13 cellular contexts compared by ENCODE assay signal in the genomic region with DNA sequence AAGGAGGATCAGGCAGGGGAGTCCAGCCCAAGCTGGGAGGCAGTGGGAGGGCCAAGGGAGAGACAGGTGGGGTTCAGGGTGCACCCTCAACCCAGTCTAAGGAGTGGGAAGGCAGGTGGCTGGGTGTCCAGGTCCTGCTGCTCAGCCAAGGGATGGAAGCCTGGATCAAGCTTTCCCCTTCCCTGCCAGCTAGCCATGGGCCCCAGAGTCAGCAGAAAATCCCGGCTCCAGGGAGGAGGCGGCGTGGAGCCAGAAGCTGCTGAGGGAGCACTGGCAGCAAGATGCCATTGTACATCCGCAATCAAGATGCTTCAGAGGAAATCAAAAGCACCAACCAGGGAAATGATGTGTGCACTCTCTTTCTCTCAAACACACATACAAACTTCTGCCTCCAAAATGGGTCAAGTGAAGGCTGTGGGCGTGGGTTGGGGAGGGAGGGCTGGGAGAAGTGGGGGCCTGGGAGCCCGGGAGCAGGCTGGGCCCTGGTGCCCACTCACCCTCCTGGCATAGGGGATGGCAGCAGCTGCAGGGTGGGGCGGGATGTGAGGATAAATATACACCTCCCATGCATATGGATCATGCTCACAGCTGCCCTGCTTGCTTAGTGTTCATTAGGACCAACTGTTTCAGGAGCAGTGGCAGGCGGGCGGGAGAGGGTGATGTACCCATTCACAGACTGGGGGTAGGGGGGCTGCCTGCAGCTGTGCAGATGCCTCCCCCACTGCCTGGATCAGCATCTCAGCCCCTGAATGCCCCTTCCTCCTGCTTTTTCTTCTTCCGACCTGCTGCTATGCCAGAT. TPM values are rescaled to one million over a fixed set of nuclear protein-coding genes. Genes with fewer than 3 reads are reported as not detected.
DNase-seq lines count a peak whose midpoint lies in the region; ATAC-seq and TF ChIP-seq lines count a peak whose summit lies in the region.
"Had no signal": no experiment of that assay in that cellular context is flagged by ENCODE, and none has a peak within 500 bp of the region (broad histone marks: within the 10 kb centered on the region; RNA-seq: fewer than 3 reads in every experiment).

No MANE protein-coding gene starts in this region.

- DNase-seq in stimulated activated naive CD8-positive, alpha-beta T cell treated with anti-CD3 and anti-CD28 coated beads, Interleukin-15, amount 100 ng/mL, for 72 hours, result no peak
- DNase-seq in stimulated activated naive CD8-positive, alpha-beta T cell treated with anti-CD3 and anti-CD28 coated beads, Interleukin-15, Interleukin-2, amounts not matched to agents 100 U/mL and 50 U/mL, for 24 hours, result no peak
- DNase-seq in occipital lobe (lab: John Stamatoyannopoulos, UW), result peak; percentile 71
- DNase-seq in upper lobe of right lung, result peak; percentile 56
- no peak for DNase-seq in islet precursor cell
- no peak for DNase-seq in activated CD8-positive, alpha-beta memory T cell treated with anti-CD3 and anti-CD28 coated beads, Interleukin-2, amount 50 U/mL, for 48 hours
- DNase-seq: activated CD4-positive, alpha-beta memory T cell treated with anti-CD3 and anti-CD28 coated beads for 36 hours; NCI-H2107 had no signal

- no peaks in the 10 kb centered on the region for H3K36me3 ChIP-seq in upper lobe of right lung
- H3K36me3 ChIP-seq: BE2C had no signal

- H3K27me3 Mint-ChIP-seq in stimulated activated naive CD8-positive, alpha-beta T cell treated with anti-CD3 and anti-CD28 coated beads, Interleukin-15, amount 100 ng/mL, for 72 hours, result no peaks in the 10 kb centered on the region
- peaks cover 4% of the 10 kb centered on the region for H3K27me3 Mint-ChIP-seq in dendritic cell treated with granulocyte-macrophage colony-stimulating factor and Interleukin-4, amounts not matched to agents 40 ng/mL and 50 ng/mL, for 4 days
- H3K27me3 Mint-ChIP-seq: activated CD4-positive, alpha-beta memory T cell treated with anti-CD3 and anti-CD28 coated beads for 36 hours; memory B cell had no signal

- H3K4me1 ChIP-seq in upper lobe of right lung, result peaks cover 28% of the 10 kb centered on the region

- no peaks in the 10 kb centered on the region for H3K27me3 ChIP-seq in upper lobe of right lung
- H3K27me3 ChIP-seq: BE2C had no signal

- H3K36me3 Mint-ChIP-seq in dendritic cell treated with granulocyte-macrophage colony-stimulating factor and Interleukin-4, amounts not matched to agents 40 ng/mL and 50 ng/mL, for 4 days (ENCODE audit: low read depth), result no peaks in the 10 kb centered on the region
- H3K36me3 Mint-ChIP-seq: activated CD4-positive, alpha-beta memory T cell treated with anti-CD3 and anti-CD28 coated beads for 36 hours; memory B cell had no signal

- TF ChIP-seq CTCF in upper lobe of right lung (IDR thresholded peaks at IDR 0.05), result no peak

- H3K9me3 Mint-ChIP-seq in stimulated activated naive CD8-positive, alpha-beta T cell treated with anti-CD3 and anti-CD28 coated beads, Interleukin-15, amount 100 ng/mL, for 72 hours, result no peaks in the 10 kb centered on the region
- H3K9me3 Mint-ChIP-seq in dendritic cell treated with granulocyte-macrophage colony-stimulating factor and Interleukin-4, amounts not matched to agents 40 ng/mL and 50 ng/mL, for 4 days, result no peaks in the 10 kb centered on the region
- H3K9me3 Mint-ChIP-seq: activated CD4-positive, alpha-beta memory T cell treated with anti-CD3 and anti-CD28 coated beads for 36 hours; memory B cell; T-helper 1 cell treated with Interleukin-12 subunit alpha and Interleukin-12 subunit beta and Interleukin-4 antibody, amounts not matched to agents 30 μg/mL and 1 μg/mL, for 36 hours had no signal

- peaks cover 40% of the 10 kb centered on the region for H3K4me1 Mint-ChIP-seq in stimulated activated naive CD8-positive, alpha-beta T cell treated with anti-CD3 and anti-CD28 coated beads, Interleukin-15, amount 100 ng/mL, for 72 hours
- peaks cover 46% of the 10 kb centered on the region for H3K4me1 Mint-ChIP-seq in dendritic cell treated with granulocyte-macrophage colony-stimulating factor and Interleukin-4, amounts not matched to agents 40 ng/mL and 50 ng/mL, for 4 days (ENCODE audit: low read depth)
- H3K4me1 Mint-ChIP-seq: memory B cell had no signal

- peak; percentile 27 for ATAC-seq in stimulated activated naive CD8-positive, alpha-beta T cell treated with anti-CD3 and anti-CD28 coated beads, Interleukin-15, amount 100 ng/mL, for 72 hours
- no peak for ATAC-seq in stimulated activated naive CD8-positive, alpha-beta T cell treated with anti-CD3 and anti-CD28 coated beads, Interleukin-15, Interleukin-2, amounts not matched to agents 100 U/mL and 50 U/mL, for 24 hours
- ATAC-seq in upper lobe of right lung (no peak), HG03139 (IDR thresholded peaks at IDR 0.05; ENCODE audit: unreplicated experiment) (no peak)

- no peak overlapping the region for H3K4me3 Mint-ChIP-seq in stimulated activated naive CD8-positive, alpha-beta T cell treated with anti-CD3 and anti-CD28 coated beads, Interleukin-15, amount 100 ng/mL, for 72 hours
- no peak overlapping the region for H3K4me3 Mint-ChIP-seq in dendritic cell treated with granulocyte-macrophage colony-stimulating factor and Interleukin-4, amounts not matched to agents 40 ng/mL and 50 ng/mL, for 4 days
- H3K4me3 Mint-ChIP-seq: activated CD4-positive, alpha-beta memory T cell treated with anti-CD3 and anti-CD28 coated beads for 36 hours; memory B cell; T-helper 1 cell treated with Interleukin-12 subunit alpha and Interleukin-12 subunit beta and Interleukin-4 antibody, amounts not matched to agents 30 μg/mL and 1 μg/mL, for 36 hours had no signal

- H3K27ac Mint-ChIP-seq in stimulated activated naive CD8-positive, alpha-beta T cell treated with anti-CD3 and anti-CD28 coated beads, Interleukin-15, amount 100 ng/mL, for 72 hours, result peak overlapping the region in 1 of 2 donors; percentile 86
- H3K27ac Mint-ChIP-seq in dendritic cell treated with granulocyte-macrophage colony-stimulating factor and Interleukin-4, amounts not matched to agents 40 ng/mL and 50 ng/mL, for 4 days, result peak overlapping the region; percentile 10
- H3K27ac Mint-ChIP-seq: memory B cell; T-helper 1 cell treated with Interleukin-12 subunit alpha and Interleukin-12 subunit beta and Interleukin-4 antibody, amounts not matched to agents 30 μg/mL and 1 μg/mL, for 36 hours had no signal

- intact Hi-C loops in dendritic cell treated with granulocyte-macrophage colony-stimulating factor and Interleukin-4, amounts not matched to agents 40 ng/mL and 50 ng/mL, for 4 days (cut with micrococcal nuclease), result no loop called here
- intact Hi-C loops in upper lobe of right lung (cut with DNase I), result no loop called here

- H3K4me3 ChIP-seq in upper lobe of right lung, result no peak overlapping the region

- no peaks in the 10 kb centered on the region for H3K9me3 ChIP-seq in upper lobe of right lung
- H3K9me3 ChIP-seq: BE2C had no signal

- peak overlapping the region; percentile 78 for H3K27ac ChIP-seq in upper lobe of right lung

RNA-seq across cellular contexts. Expression of a gene that starts 24.2 kb away (rescaled TPM):
- total RNA-seq in occipital lobe (23.4 TPM), upper lobe of right lung (146 TPM)

RNA-seq across cellular contexts. Expression of a gene that starts 45.7 kb away (rescaled TPM):
- total RNA-seq in occipital lobe (31.2 TPM), upper lobe of right lung (7.5 TPM)

RNA-seq across cellular contexts. Expression of a gene that starts 45.9 kb away (rescaled TPM):
- total RNA-seq in occipital lobe, result 4.8 TPM
- 12.0 TPM for total RNA-seq in upper lobe of right lung

Comparison
In these comparisons a context has a peak if more than half of its experiments do, and no peak if none do; other contexts are left out.
1. DNase-seq: peak in occipital lobe (single experiment) and upper lobe of right lung (single experiment); none in stimulated activated naive CD8-positive, alpha-beta T cell treated with anti-CD3 and anti-CD28 coated beads, Interleukin-15, amount 100 ng/mL, for 72 hours (0 of 2), stimulated activated naive CD8-positive, alpha-beta T cell treated with anti-CD3 and anti-CD28 coated beads, Interleukin-15, Interleukin-2, amounts not matched to agents 100 U/mL and 50 U/mL, for 24 hours (single experiment), islet precursor cell (single experiment) and activated CD8-positive, alpha-beta memory T cell treated with anti-CD3 and anti-CD28 coated beads, Interleukin-2, amount 50 U/mL, for 48 hours (single experiment).